ENCODE assay signal across 8 cellular contexts in the genomic region with DNA sequence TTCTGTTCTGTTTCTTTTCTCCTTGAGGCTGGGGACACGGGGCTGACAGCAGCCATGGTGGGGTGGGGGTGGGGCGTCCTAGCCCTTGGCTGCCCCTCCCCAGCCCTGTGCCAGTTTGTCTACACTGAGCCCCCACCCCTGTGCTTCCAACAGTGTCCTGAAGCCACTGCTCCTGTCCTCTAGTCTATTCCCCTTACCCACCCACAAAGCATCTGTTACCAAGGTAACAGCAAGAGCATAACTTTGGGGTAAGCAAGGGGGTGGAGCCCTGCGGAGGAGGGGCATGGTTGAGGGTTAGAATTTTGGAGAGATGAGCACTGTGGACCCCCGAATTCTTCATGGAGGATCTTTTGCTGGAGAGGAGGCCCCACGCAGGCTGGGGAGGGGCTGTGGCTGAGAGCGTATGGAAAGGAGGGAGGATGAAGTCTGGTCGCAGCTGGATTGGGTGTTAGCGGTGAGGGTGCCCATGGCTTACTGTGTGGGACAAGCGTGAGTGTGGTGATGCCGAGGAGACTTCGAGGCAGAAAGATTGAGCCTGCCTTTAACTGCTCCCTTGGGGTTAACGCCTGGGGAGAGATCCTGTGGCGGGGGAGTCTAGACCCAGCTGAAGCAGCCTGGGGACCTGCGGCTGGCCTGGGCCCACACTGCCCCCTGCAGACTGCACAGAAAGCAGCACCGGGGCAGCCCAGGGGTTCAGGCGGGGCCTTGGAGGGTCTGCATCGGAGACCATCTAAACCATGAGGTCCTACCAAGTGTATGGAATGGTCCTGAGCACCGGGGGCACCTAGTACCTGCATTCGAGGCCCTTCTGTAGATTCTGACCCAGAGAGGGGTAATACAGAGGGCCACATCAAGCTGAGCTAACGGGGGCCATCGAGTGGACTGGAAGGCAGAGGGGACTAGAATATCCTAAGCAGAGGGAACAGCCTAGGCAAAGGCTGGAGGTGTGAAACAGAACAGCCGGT. TPM values are rescaled to one million over a fixed set of nuclear protein-coding genes. Genes with fewer than 3 reads are reported as not detected.
A peak's percentile ranks its signal among the peaks of the same experiment; 100 is the strongest.
DNase-seq lines count a peak whose midpoint lies in the region; ATAC-seq, FAIRE-seq and TF ChIP-seq lines count a peak whose summit lies in the region.

No MANE protein-coding gene starts in this region.

- FAIRE-seq in HTR-8/SVneo (lab: Jason Lieb, UNC): no peak

- peak; percentile 89 for TF ChIP-seq CTCF in BE2C (IDR thresholded peaks at IDR 0.05; ENCODE audit: low read depth, low read length)
- peak; percentile 86 for TF ChIP-seq CTCF in SU-DHL-6 (IDR thresholded peaks at IDR 0.05; ENCODE audit: insufficient read depth, low read length, poor library complexity, severe bottlenecking)
- peak; percentile 81 to 94 (median 85) for TF ChIP-seq CTCF in ascending aorta (IDR thresholded peaks at IDR 0.05)

- H3K4me2 ChIP-seq in SU-DHL-6 (ENCODE audit: low read depth, low read length, poor library complexity, severe bottlenecking): no peak overlapping the region

- H3K27me3 ChIP-seq in BE2C (no peaks in the 10 kb centered on the region), SU-DHL-6 (ENCODE audit: low read length) (no peaks in the 10 kb centered on the region), ascending aorta (no peaks in the 10 kb centered on the region)

- H3K27ac ChIP-seq in SU-DHL-6 (ENCODE audit: low read depth, low read length) (no peak overlapping the region), ascending aorta (peak overlapping the region in 1 of 2 donors; percentile 43)

- DNase-seq in BE2C: peak; percentile 84
- DNase-seq in HTR-8/SVneo (ENCODE audit: insufficient read length, low spot score): peak; percentile 65
- DNase-seq in ascending aorta (ENCODE audit: low spot score in 2 of 2): no peak
- peak; percentile 84 for DNase-seq in iPS-NIHi11 (ENCODE audit: low spot score)
- DNase-seq in stimulated activated CD4-positive, alpha-beta T cell treated with anti-CD3 and anti-CD28 coated beads, Interleukin-4, amount 100 ng/mL, for 4 hours: peak; percentile 50 to 53
- DNase-seq in putamen (ENCODE audit: low spot score): no peak

- H3K9me3 ChIP-seq in BE2C: no peaks in the 10 kb centered on the region
- no peaks in the 10 kb centered on the region for H3K9me3 ChIP-seq in SU-DHL-6 (ENCODE audit: insufficient read depth, low read length)
- H3K9me3 ChIP-seq in ascending aorta: no peaks in the 10 kb centered on the region

- H3F3A ChIP-seq in SU-DHL-6 (ENCODE audit: insufficient read depth): no peaks in the 10 kb centered on the region

- H3K4me3 ChIP-seq in BE2C (ENCODE audit: low read depth, low read length) (peak overlapping the region; percentile 56), SU-DHL-6 (ENCODE audit: insufficient read depth, low read length, poor library complexity, severe bottlenecking) (no peak overlapping the region), ascending aorta (peak overlapping the region in 1 of 2 donors; percentile 38)

- intact Hi-C loops in ascending aorta (cut with DNase I): loop anchor here (1.0 to 5.0 kb wide), 4 partner anchors 25 to 250 kb away; a partner anchor contains a TSS

- ATAC-seq in HG02642 (IDR thresholded peaks at IDR 0.05; ENCODE audit: poor library complexity, unreplicated experiment): no peak

- H3K9ac ChIP-seq in SU-DHL-6 (ENCODE audit: low read length): no peak overlapping the region

- no peak overlapping the region for H2AFZ ChIP-seq in SU-DHL-6 (ENCODE audit: low read depth, low read length, severe bottlenecking)

- H3K9me2 ChIP-seq in SU-DHL-6 (replicated peaks; ENCODE audit: insufficient read depth, low read length): no peaks in the 10 kb centered on the region

- H4K20me1 ChIP-seq in SU-DHL-6 (ENCODE audit: low read depth, low read length): no peaks in the 10 kb centered on the region

- H3K79me2 ChIP-seq in SU-DHL-6 (ENCODE audit: insufficient read depth, low read length): no peaks in the 10 kb centered on the region

- H3K4me1 ChIP-seq in BE2C (peaks cover 23% of the 10 kb centered on the region), ascending aorta (peaks cover 6 to 14% of the 10 kb centered on the region in 2 donors)

- H3K36me3 ChIP-seq in BE2C: no peaks in the 10 kb centered on the region
- H3K36me3 ChIP-seq in SU-DHL-6 (ENCODE audit: low read length): no peaks in the 10 kb centered on the region
- no peaks in the 10 kb centered on the region for H3K36me3 ChIP-seq in ascending aorta

RNA-seq across cellular contexts. Expression of a gene that starts 6.1 kb away (rescaled TPM):
- polyA plus RNA-seq in BE2C (2012; ENCODE audit: insufficient read depth, insufficient read length, low read depth): 2.6 TPM
- 7.9 TPM for total RNA-seq in ascending aorta

RNA-seq across cellular contexts. Expression of a gene that starts 31.8 kb away (rescaled TPM):
- polyA plus RNA-seq in BE2C (2012; ENCODE audit: insufficient read depth, insufficient read length, low read depth): 1,744 TPM
- 1,889 TPM for total RNA-seq in ascending aorta

RNA-seq across cellular contexts. Expression of a gene that starts 34.4 kb away (rescaled TPM):
- polyA plus RNA-seq in BE2C (2012; ENCODE audit: insufficient read depth, insufficient read length, low read depth): 12.3 TPM
- total RNA-seq in ascending aorta: 9.6 TPM

Comparison
In these comparisons a context has a peak if more than half of its experiments do, and no peak if none do; other contexts are left out.
1. DNase-seq: peak in BE2C (single experiment), HTR-8/SVneo (single experiment), iPS-NIHi11 (single experiment) and stimulated activated CD4-positive, alpha-beta T cell treated with anti-CD3 and anti-CD28 coated beads, Interleukin-4, amount 100 ng/mL, for 4 hours (2 of 2); none in ascending aorta (0 of 2) and putamen (single experiment).
2. Peak in every context shown above with its lines, with median percentiles within 50 percentile points of each other: CTCF ChIP-seq.